In genomic region chr19:47021536-47022139, GRCh38 we compare ENCODE assay signal across 10 cellular contexts. TPM values are rescaled to one million over a fixed set of nuclear protein-coding genes. Genes with fewer than 3 reads are reported as not detected.
A peak's percentile ranks its signal among the peaks of the same experiment; 100 is the strongest.
DNase-seq lines count a peak whose midpoint lies in the region; ATAC-seq, FAIRE-seq and TF ChIP-seq lines count a peak whose summit lies in the region.
"Had no signal": no experiment of that assay in that cellular context is flagged by ENCODE, and none has a peak within 500 bp of the region (broad histone marks: within the 10 kb centered on the region; RNA-seq: fewer than 3 reads in every experiment).

No MANE protein-coding gene starts in this region.

- H3K36me3 ChIP-seq in ACC112 (ENCODE audit: insufficient read depth, low read length): no peaks in the 10 kb centered on the region
- no peaks in the 10 kb centered on the region for H3K36me3 ChIP-seq in GM23248 (ENCODE audit: low read depth)
- no peaks in the 10 kb centered on the region for H3K36me3 ChIP-seq in HepG2 (replicated peaks in 1 of 2; ENCODE audit: control insufficient read depth in 1 of 2, insufficient read depth in 2 of 2, low read length in 2 of 2)

- TF ChIP-seq EP300 in HepG2 (IDR thresholded peaks at IDR 0.05; ENCODE audit: low read depth in 2 of 2, low read length in 2 of 2) (no peak), HepG2 (CRISPR knock-in tag; IDR thresholded peaks at IDR 0.05; ENCODE audit: borderline replicate concordance) (no peak)

- ATAC-seq in HepG2: no peak
- ATAC-seq in GM18498 (IDR thresholded peaks at IDR 0.05; ENCODE audit: unreplicated experiment): no peak
- no peak for ATAC-seq in HG03565 (IDR thresholded peaks at IDR 0.05; ENCODE audit: unreplicated experiment)

- no peaks in the 10 kb centered on the region for H3K79me2 ChIP-seq in ACC112 (ENCODE audit: control insufficient read depth, insufficient read depth, low read length, unreplicated experiment)
- H3K79me2 ChIP-seq in GM23248 (ENCODE audit: insufficient read depth): no peaks in the 10 kb centered on the region
- no peaks in the 10 kb centered on the region for H3K79me2 ChIP-seq in HepG2 (ENCODE audit: insufficient read depth, low read length)

- no peaks in the 10 kb centered on the region for H3K9me3 ChIP-seq in GM23248 (ENCODE audit: low read depth)
- no peaks in the 10 kb centered on the region for H3K9me3 ChIP-seq in HepG2 (ENCODE audit: low read length)

- CTCF ChIA-PET in HepG2 (lab: Yijun Ruan, JAX; ENCODE audit: low intra/inter-chr PET ratio, low total read pairs): no interaction called here

- H2AFZ ChIP-seq in ACC112 (ENCODE audit: low read length, unreplicated experiment) (no peak overlapping the region), GM23248 (peak overlapping the region; percentile 71), HepG2 (ENCODE audit: low read length) (no peak overlapping the region)

- peak overlapping the region; percentile 81 for H3K4me3 ChIP-seq in ACC112 (ENCODE audit: low read depth, low read length)
- H3K4me3 ChIP-seq in GM23248: peak overlapping the region; percentile 74
- no peak overlapping the region for H3K4me3 ChIP-seq in HepG2 (replicated peaks in 1 of 3; ENCODE audit: insufficient read depth in 1 of 3, low read depth in 2 of 3, low read length in 3 of 3)

- in situ Hi-C loops in GM23248 (cut with MboI): no loop called here
- in situ Hi-C loops in HepG2 (cut with HindIII; ENCODE audit: extremely low pct_ligation_motif_present, low pct_unique_long_range_greater_than_20kb): loop anchor here (10.0 kb wide), 1 partner anchor 103 kb away; no protein-coding TSS in a partner anchor

- H3K4me1 ChIP-seq in ACC112 (ENCODE audit: control insufficient read depth, insufficient read depth, low read length, unreplicated experiment) (peaks cover 3% of the 10 kb centered on the region), GM23248 (ENCODE audit: insufficient read depth) (no peaks in the 10 kb centered on the region), HepG2 (ENCODE audit: insufficient read depth, low read length) (peaks cover 24% of the 10 kb centered on the region)

- POLR2A ChIA-PET in HepG2 (lab: Yijun Ruan, JAX): no interaction called here

- no peak for FAIRE-seq in HepG2 (lab: Jason Lieb, UNC)
- FAIRE-seq: islet of Langerhans had no signal

- H3F3A ChIP-seq in GM23248 (ENCODE audit: insufficient read depth): 0 out of 2 replicates have a peak, but pooled peaks cover 6% of the 10 kb centered on the region

- TF ChIP-seq POLR2A in HepG2 (IDR thresholded peaks at IDR 0.05; ENCODE audit: insufficient read depth in 1 of 2, low read depth in 2 of 2, low read length in 2 of 2): no peak

- H3K27ac ChIP-seq in ACC112 (ENCODE audit: low read depth, low read length): no peak overlapping the region
- no peak overlapping the region for H3K27ac ChIP-seq in GM23248
- no peak overlapping the region for H3K27ac ChIP-seq in HepG2 (ENCODE audit: extremely low read length, insufficient read depth, low read length)

- DNase-seq in GM23248 (peak; percentile 57), HepG2 (ENCODE audit: low spot score) (no peak), NCI-H345 treated with DMSO at 0.1 percent for 48 hours (lab: John Stamatoyannopoulos, UW; ENCODE audit: unreplicated experiment) (no peak)
- no peak for DNase-seq in activated CD4-positive, alpha-beta T cell treated with anti-CD3 and anti-CD28 coated beads, Interleukin-2, amount 50 U/mL, for 4 hours
- DNase-seq: cerebellar nuclear complex had no signal

- no peaks in the 10 kb centered on the region for H3K36me3 Mint-ChIP-seq in brain

- peak overlapping the region; percentile 20 to 82 (median 79) for H3K4me3 Mint-ChIP-seq in brain

- peaks cover 20% of the 10 kb centered on the region for H3K4me1 Mint-ChIP-seq in brain

- H3K9me2 ChIP-seq in GM23248 (ENCODE audit: insufficient read depth): no peaks in the 10 kb centered on the region

- H3K4me2 ChIP-seq in GM23248 (ENCODE audit: unreplicated experiment) (peak overlapping the region; percentile 94), HepG2 (ENCODE audit: low read depth, low read length) (no peak overlapping the region)

- TF ChIP-seq CTCF in brain (conservative IDR thresholded peaks at IDR 0.05): no peak
- no peak for TF ChIP-seq CTCF in HepG2 (CRISPR knock-in tag; IDR thresholded peaks at IDR 0.05)

- H3K9me3 Mint-ChIP-seq in brain: peaks cover 0 to 7% (median 3%) of the 10 kb centered on the region in 5 experiments

- no TSS peak for BruUV-seq in HepG2 (replicated peaks; lab: Mats Ljungman, UMichigan)

- TF ChIP-seq RAD21 in HepG2 (CRISPR knock-in tag; IDR thresholded peaks at IDR 0.05): no peak

- intact Hi-C loops in HepG2 (cut with micrococcal nuclease; ENCODE audit: unreplicated experiment): no loop called here

- H4K20me1 ChIP-seq in GM23248 (ENCODE audit: insufficient read depth) (no peaks in the 10 kb centered on the region), HepG2 (ENCODE audit: insufficient read depth, low read length) (no peaks in the 10 kb centered on the region)

- peaks cover 89% of the 10 kb centered on the region for H3K27me3 Mint-ChIP-seq in brain

- H3K9ac ChIP-seq in GM23248 (peak overlapping the region; percentile 81), HepG2 (ENCODE audit: insufficient read depth, low read depth, low read length) (no peak overlapping the region)

- H3K27ac Mint-ChIP-seq in brain: no peak overlapping the region

- H3K27me3 ChIP-seq in ACC112 (ENCODE audit: insufficient read depth, low read length) (no peaks in the 10 kb centered on the region), GM23248 (replicated peaks; ENCODE audit: insufficient read depth) (no peaks in the 10 kb centered on the region), HepG2 (ENCODE audit: control insufficient read depth in 1 of 2, insufficient read depth in 2 of 2, low read length in 2 of 2) (peaks cover 1 to 11% of the 10 kb centered on the region in 2 experiments; a peak in 1 of 5 replicates)

- 11 to 13% methylated on average over 41 of the region's 50 CpGs for WGBS in GM23248 (ENCODE audit: low coverage in 1 of 2, low lambda C conversion rate in 2 of 2, missing lambda C conversion rate in 2 of 2), 2 experiments
- 94% methylated on average over 14 of the region's 50 CpGs for WGBS in HepG2 (ENCODE audit: low lambda C conversion rate)

TF ChIP-seq in HepG2, 621 proteins besides CTCF, POLR2A, EP300 and RAD21 (continues in another document):
- no peak for TF ChIP-seq ZNF720 (CRISPR knock-in tag; IDR thresholded peaks at IDR 0.05)

RNA-seq across cellular contexts. Expression of gene NPAS1, which starts 2.0 kb away (rescaled TPM):
- 8.6 and 10.6 TPM in 2 replicates for total RNA-seq in GM23248 (2014; rRNA removed; shearing (Covaris generic))
- 21.1 and 23.2 TPM in 2 replicates for polyA plus RNA-seq in GM23248 (2016; fragmentation: Nextera tagmentation; extraction: Ambion mirVana)
- polyA plus RNA-seq in brain (ENCODE audit: insufficient read depth, low read depth, low replicate concordance): 6.0 TPM
- total RNA-seq in HepG2 (2016; rRNA removed; fragmentation: Illumina TruSeq; extraction: Trizol): 0.29 and 0.35 TPM in 2 replicates
- 0.26 and 0.51 TPM in 2 replicates for total RNA-seq in HepG2 (2016; cell fraction: cytosol; rRNA removed; fragmentation: Illumina TruSeq; extraction: Trizol; ENCODE audit: low read depth)
- 0.16 and 0.30 TPM in 2 replicates for total RNA-seq in HepG2 (2016; cell fraction: insoluble cytoplasmic fraction; rRNA removed; fragmentation: Illumina TruSeq; extraction: Trizol)
- total RNA-seq in HepG2 (2016; cell fraction: membrane; rRNA removed; fragmentation: Illumina TruSeq; extraction: Trizol): 0.59 and 0.76 TPM in 2 replicates
- total RNA-seq in HepG2 (2016; cell fraction: nucleus; rRNA removed; fragmentation: Illumina TruSeq; extraction: Trizol): not detected in 2 replicates
- 2.9 and 3.9 TPM in 2 replicates for polyA plus RNA-seq in HepG2 (2011; rRNA removed)
- 2.3 and 4.0 TPM in 2 replicates for polyA plus RNA-seq in HepG2 (2011; cell fraction: cytosol; rRNA removed)
- polyA plus RNA-seq in HepG2 (2011; cell fraction: nucleus; rRNA removed): 13.1 and 15.5 TPM in 2 replicates
- polyA plus RNA-seq in HepG2 (2012): 1.2 and 2.2 TPM in 2 replicates
- polyA plus RNA-seq in HepG2 (2016; cell fraction: cytosol; fragmentation: Illumina TruSeq; extraction: Trizol; ENCODE audit: low read depth): 0.76 and 1.1 TPM in 2 replicates
- 0.19 and 0.53 TPM in 2 replicates for polyA plus RNA-seq in HepG2 (2016; cell fraction: insoluble cytoplasmic fraction; fragmentation: Illumina TruSeq; extraction: Trizol; ENCODE audit: low read depth)
- 0.69 and 1.1 TPM in 2 replicates for polyA plus RNA-seq in HepG2 (2016; cell fraction: membrane; fragmentation: Illumina TruSeq; extraction: Trizol; ENCODE audit: low read depth)
- polyA plus RNA-seq in HepG2 (2016; cell fraction: nucleus; fragmentation: Illumina TruSeq; extraction: Trizol; ENCODE audit: insufficient read depth, low read depth): 1.2 TPM in 1 of 2 replicates, not detected in the other
- 0.70 and 4.4 TPM in 2 replicates for polyA minus RNA-seq in HepG2 (2011; rRNA and poly(A)+ RNA removed; ENCODE audit: low replicate concordance)
- polyA minus RNA-seq in HepG2 (2011; cell fraction: cytosol; rRNA and poly(A)+ RNA removed): 1.1 and 2.8 TPM in 2 replicates
- 0.99 and 1.8 TPM in 2 replicates for polyA minus RNA-seq in HepG2 (2011; cell fraction: nucleus; rRNA and poly(A)+ RNA removed)

RNA-seq across cellular contexts. Expression of gene TMEM160, which starts 26.8 kb away (rescaled TPM):
- 21.7 and 23.8 TPM in 2 replicates for total RNA-seq in GM23248 (2014; rRNA removed; shearing (Covaris generic))
- polyA plus RNA-seq in GM23248 (2016; fragmentation: Nextera tagmentation; extraction: Ambion mirVana) (57.8 and 64.1 TPM in 2 replicates), brain (ENCODE audit: insufficient read depth, low read depth, low replicate concordance) (53.6 TPM), HepG2 (2011; rRNA removed) (5.2 and 7.0 TPM in 2 replicates)
- 18.0 and 26.7 TPM in 2 replicates for total RNA-seq in HepG2 (2016; rRNA removed; fragmentation: Illumina TruSeq; extraction: Trizol)
- 44.8 and 45.5 TPM in 2 replicates for total RNA-seq in HepG2 (2016; cell fraction: cytosol; rRNA removed; fragmentation: Illumina TruSeq; extraction: Trizol; ENCODE audit: low read depth)
- 18.4 and 20.4 TPM in 2 replicates for total RNA-seq in HepG2 (2016; cell fraction: insoluble cytoplasmic fraction; rRNA removed; fragmentation: Illumina TruSeq; extraction: Trizol)
- 36.3 and 50.1 TPM in 2 replicates for total RNA-seq in HepG2 (2016; cell fraction: membrane; rRNA removed; fragmentation: Illumina TruSeq; extraction: Trizol)
- total RNA-seq in HepG2 (2016; cell fraction: nucleus; rRNA removed; fragmentation: Illumina TruSeq; extraction: Trizol): 6.1 and 8.2 TPM in 2 replicates
- 9.2 and 27.5 TPM in 2 replicates for polyA plus RNA-seq in HepG2 (2011; cell fraction: cytosol; rRNA removed)
- 8.8 and 9.4 TPM in 2 replicates for polyA plus RNA-seq in HepG2 (2011; cell fraction: nucleus; rRNA removed)
- 2.5 and 4.4 TPM in 2 replicates for polyA plus RNA-seq in HepG2 (2012)
- 46.7 and 50.4 TPM in 2 replicates for polyA plus RNA-seq in HepG2 (2016; cell fraction: cytosol; fragmentation: Illumina TruSeq; extraction: Trizol; ENCODE audit: low read depth)
- polyA plus RNA-seq in HepG2 (2016; cell fraction: insoluble cytoplasmic fraction; fragmentation: Illumina TruSeq; extraction: Trizol; ENCODE audit: low read depth): 13.9 and 21.8 TPM in 2 replicates
- 29.2 and 30.8 TPM in 2 replicates for polyA plus RNA-seq in HepG2 (2016; cell fraction: membrane; fragmentation: Illumina TruSeq; extraction: Trizol; ENCODE audit: low read depth)
- polyA plus RNA-seq in HepG2 (2016; cell fraction: nucleus; fragmentation: Illumina TruSeq; extraction: Trizol; ENCODE audit: insufficient read depth, low read depth): 13.4 and 18.2 TPM in 2 replicates
- polyA minus RNA-seq in HepG2 (2011; rRNA and poly(A)+ RNA removed; ENCODE audit: low replicate concordance): 9.5 and 9.9 TPM in 2 replicates
- polyA minus RNA-seq in HepG2 (2011; cell fraction: cytosol; rRNA and poly(A)+ RNA removed): 3.5 and 4.8 TPM in 2 replicates
- polyA minus RNA-seq in HepG2 (2011; cell fraction: nucleus; rRNA and poly(A)+ RNA removed): 1.1 and 2.2 TPM in 2 replicates

Comparison
In these comparisons a context has a peak if more than half of its experiments do, and no peak if none do; other contexts are left out.
1. H3K4me3 ChIP-seq: peak in ACC112 (single experiment) and GM23248 (single experiment); none in HepG2 (0 of 3).